In genomic region chr1:6472391-6472790, GRCh38 we compare ENCODE assay signal across 10 cellular contexts. TPM values are rescaled to one million over a fixed set of nuclear protein-coding genes. Genes with fewer than 3 reads are reported as not detected.
DNase-seq lines count a peak whose midpoint lies in the region; ATAC-seq and TF ChIP-seq lines count a peak whose summit lies in the region.
"Had no signal": no experiment of that assay in that cellular context is flagged by ENCODE, and none has a peak within 500 bp of the region (broad histone marks: within the 10 kb centered on the region; RNA-seq: fewer than 3 reads in every experiment).

No MANE protein-coding gene starts in this region.

- peak; percentile 16 for TF ChIP-seq CTCF in AG09319 (IDR thresholded peaks at IDR 0.05; ENCODE audit: low read depth, low read length)
- peak; percentile 41 for TF ChIP-seq CTCF in astrocyte of the cerebellum (IDR thresholded peaks at IDR 0.05; ENCODE audit: low read depth, low read length, missing control alignments)
- TF ChIP-seq CTCF in right lobe of liver (IDR thresholded peaks at IDR 0.05): no peak

- intact Hi-C loops in right lobe of liver (cut with DNase I): no loop called here

- no peak for ATAC-seq in right lobe of liver
- no peak for ATAC-seq in GM19452 (IDR thresholded peaks at IDR 0.05; ENCODE audit: unreplicated experiment)
- no peak for ATAC-seq in GM18870 (IDR thresholded peaks at IDR 0.05; ENCODE audit: unreplicated experiment)
- no peak for ATAC-seq in GM19467 (IDR thresholded peaks at IDR 0.05; ENCODE audit: unreplicated experiment)
- ATAC-seq: sciatic nerve had no signal

- peaks cover 0 to 9% (median 2%) of the 10 kb centered on the region in 4 donors for H3K4me1 ChIP-seq in right lobe of liver

- H3K36me3 ChIP-seq in H7 (replicated peaks; ENCODE audit: control insufficient read depth, insufficient read depth, low read length) (peaks cover 13% of the 10 kb centered on the region), right lobe of liver (no peaks in the 10 kb centered on the region)

- DNase-seq in AG09319 (ENCODE audit: extremely low read depth, low read depth) (no peak), H7 (peak; percentile 81), astrocyte of the cerebellum (ENCODE audit: low read depth) (no peak), right lobe of liver (peak in 1 of 3 donors; percentile 46), SW 1271 (lab: John Stamatoyannopoulos, UW) (no peak)
- DNase-seq: NCI-H1436 had no signal

- H3K4me3 ChIP-seq in H7 (ENCODE audit: insufficient read depth, low read depth, low read length) (no peak overlapping the region), astrocyte of the cerebellum (ENCODE audit: low read depth, low read length) (no peak overlapping the region), right lobe of liver (peak overlapping the region in 1 of 3 donors; percentile 23)

- peaks cover 6% of the 10 kb centered on the region; the same call in 1 of the 2 replicates for H3K27me3 ChIP-seq in H7 (ENCODE audit: control insufficient read depth, insufficient read depth, low read length)
- H3K27me3 ChIP-seq in right lobe of liver: no peaks in the 10 kb centered on the region

- H3K9me3 ChIP-seq in right lobe of liver: no peaks in the 10 kb centered on the region

- TF ChIP-seq POLR2A in right lobe of liver (IDR thresholded peaks at IDR 0.05): no peak

- WGBS in right lobe of liver (ENCODE audit: insufficient coverage, low coverage, low lambda C conversion rate, missing lambda C conversion rate): no CpG with 5 or more reads among the region's 10 CpGs

- in situ Hi-C loops in astrocyte of the cerebellum (cut with HindIII; ENCODE audit: low sequenced_read_pairs): no loop called here

- H3K27ac ChIP-seq in right lobe of liver: peak overlapping the region in 2 of 3 donors; percentile 38 to 56

RNA-seq across cellular contexts. Expression of gene TNFRSF25, which starts 6.4 kb away (rescaled TPM):
- total RNA-seq in H7 (2014; rRNA removed; shearing (Covaris generic)): 5.4 and 15.7 TPM in 2 replicates
- 1 to 10 TPM; 1.1 to 3.2 (median 2.1) TPM for total RNA-seq in right lobe of liver

RNA-seq across cellular contexts. Expression of gene PLEKHG5, which starts 19.1 kb away (rescaled TPM):
- 17.2 and 27.4 TPM in 2 replicates for total RNA-seq in H7 (2014; rRNA removed; shearing (Covaris generic))
- 1 to 10 TPM in 5 of 6 experiments, under 1 TPM in 1; 0.70 to 2.3 (median 1.5) TPM for total RNA-seq in right lobe of liver

RNA-seq across cellular contexts. Expression of gene ESPN, which starts 47.8 kb away (rescaled TPM):
- 8.7 and 9.3 TPM in 2 replicates for total RNA-seq in H7 (2014; rRNA removed; shearing (Covaris generic))
- 100 to 1,000 TPM in 4 of 6 experiments, 10 to 100 TPM in 2; 81.6 to 149 (median 120) TPM for total RNA-seq in right lobe of liver

RNA-seq across cellular contexts. Expression of gene HES2, which starts 52.7 kb away (rescaled TPM):
- 0.04 and 0.62 TPM in 2 replicates for total RNA-seq in H7 (2014; rRNA removed; shearing (Covaris generic))
- 1 to 10 TPM in 1 of 6 experiments, under 1 TPM in 2, not detected in 3; 0.27 to 1.2 (median 0.68) TPM for total RNA-seq in right lobe of liver
- total RNA-seq: sciatic nerve had no signal

Comparison
In these comparisons a context has a peak if more than half of its experiments do, and no peak if none do; other contexts are left out.
1. CTCF ChIP-seq: peak in AG09319 (single experiment) and astrocyte of the cerebellum (single experiment); none in right lobe of liver (0 of 4).